ENCODE assay signal across 23 cellular contexts in the genomic region with DNA sequence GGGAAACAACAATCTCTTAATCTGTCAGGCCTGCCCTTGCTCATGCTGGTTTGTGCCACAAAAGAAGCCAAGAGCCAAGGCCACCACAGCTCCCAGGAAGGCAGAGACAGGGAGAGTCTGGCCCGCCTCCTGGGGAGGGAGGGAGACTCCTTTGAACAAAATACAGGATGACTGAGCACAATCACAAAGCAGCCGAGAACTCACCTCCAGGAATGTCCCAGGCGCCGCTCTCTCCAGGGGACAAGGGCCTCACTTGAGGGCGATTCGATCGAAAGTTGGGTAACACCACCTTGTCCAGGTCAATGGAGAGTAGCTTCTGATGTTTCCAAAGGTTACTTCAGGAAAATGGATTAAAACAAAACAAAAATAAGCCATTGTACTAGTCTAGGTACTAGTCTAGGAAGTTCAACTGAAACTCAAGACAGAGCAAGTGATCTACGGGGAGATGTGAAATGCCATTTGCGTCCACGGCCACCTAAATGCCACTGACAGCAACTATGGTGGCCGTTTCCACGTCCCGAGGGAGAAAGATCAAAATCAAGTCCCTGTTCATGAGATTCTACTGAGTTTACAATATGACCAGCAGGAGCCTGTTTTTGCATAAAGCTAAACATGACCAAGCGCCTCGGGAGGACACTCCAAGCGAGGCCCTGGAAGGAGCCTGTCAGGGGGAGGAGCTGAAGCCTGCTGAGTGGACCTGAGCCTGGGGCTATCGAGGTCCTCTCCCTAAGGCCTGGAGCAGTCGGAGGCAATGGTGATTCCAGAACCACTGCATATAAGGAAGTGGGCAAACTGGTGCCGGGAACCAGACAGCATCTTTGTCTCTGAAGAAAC. TPM values are rescaled to one million over a fixed set of nuclear protein-coding genes. Genes with fewer than 3 reads are reported as not detected.
A peak's percentile ranks its signal among the peaks of the same experiment; 100 is the strongest.
DNase-seq lines count a peak whose midpoint lies in the region; ATAC-seq and TF ChIP-seq lines count a peak whose summit lies in the region.
"Had no signal": no experiment of that assay in that cellular context is flagged by ENCODE, and none has a peak within 500 bp of the region (broad histone marks: within the 10 kb centered on the region; RNA-seq: fewer than 3 reads in every experiment).

No MANE protein-coding gene starts in this region.

- peaks cover 55% of the 10 kb centered on the region for H3K36me3 Mint-ChIP-seq in activated T-cell treated with anti-CD3 and anti-CD28 coated beads, Interleukin-2, amount 50 U/mL, for 4 hours (ENCODE audit: insufficient read depth)
- H3K36me3 Mint-ChIP-seq in endodermal cell (ENCODE audit: low read depth): peaks cover 81% of the 10 kb centered on the region
- H3K36me3 Mint-ChIP-seq in activated T-helper 2 cell treated with anti-CD3 and anti-CD28 coated beads, Interferon-gamma antibody, Interleukin-2, Interleukin-4, amounts not matched to agents 10 μg/mL and 5 μg/mL and 100 μg/mL, durations not matched to agents 14 hours and 24 hours and 36 hours (ENCODE audit: low read depth): peaks cover 74% of the 10 kb centered on the region

- ATAC-seq in activated T-cell treated with anti-CD3 and anti-CD28 coated beads, Interleukin-2, amount 50 U/mL, for 4 hours: no peak
- ATAC-seq: activated naive CD4-positive, alpha-beta T cell treated with anti-CD3 and anti-CD28 coated beads, Interleukin-2, amount 50 U/mL, for 72 hours; PC-3; stimulated activated naive CD8-positive, alpha-beta T cell treated with anti-CD3 and anti-CD28 coated beads, Interleukin-15, amount 100 ng/mL, for 72 hours had no signal

- no peak overlapping the region for H3K4me2 ChIP-seq in mesendoderm (ENCODE audit: low read length)

- no peaks in the 10 kb centered on the region for H3K9me3 Mint-ChIP-seq in activated T-cell treated with anti-CD3 and anti-CD28 coated beads, Interleukin-2, amount 50 U/mL, for 4 hours
- no peaks in the 10 kb centered on the region for H3K9me3 Mint-ChIP-seq in endodermal cell
- H3K9me3 Mint-ChIP-seq in activated T-helper 2 cell treated with anti-CD3 and anti-CD28 coated beads, Interferon-gamma antibody, Interleukin-2, Interleukin-4, amounts not matched to agents 10 μg/mL and 5 μg/mL and 100 μg/mL, durations not matched to agents 14 hours and 24 hours and 36 hours: no peaks in the 10 kb centered on the region
- H3K9me3 Mint-ChIP-seq: activated CD4-positive, alpha-beta memory T cell treated with anti-CD3 and anti-CD28 coated beads for 36 hours; activated naive CD4-positive, alpha-beta T cell treated with anti-CD3 and anti-CD28 coated beads, Interleukin-2, amount 50 U/mL, for 72 hours; stimulated activated naive CD8-positive, alpha-beta T cell treated with anti-CD3 and anti-CD28 coated beads, Interleukin-15, amount 100 ng/mL, for 72 hours had no signal

- no peaks in the 10 kb centered on the region for H3K79me1 ChIP-seq in mesendoderm (ENCODE audit: low read length)

- no peaks in the 10 kb centered on the region for H3K9me3 ChIP-seq in endodermal cell (ENCODE audit: control insufficient read depth, low read length)
- no peaks in the 10 kb centered on the region for H3K9me3 ChIP-seq in testis
- H3K9me3 ChIP-seq: uterus had no signal

- 96 to 98% methylated on average over 16 to 19 of the region's 19 CpGs for WGBS in endodermal cell (ENCODE audit: insufficient coverage in 1 of 2, insufficient read length in 1 of 2), 2 experiments
- no CpG with 5 or more reads among the region's 19 CpGs for WGBS in mesendoderm (ENCODE audit: extremely low coverage, insufficient coverage, low lambda C conversion rate)
- 86 to 92% methylated on average over 15 to 19 of the region's 19 CpGs for WGBS in testis, 2 donors

- H3K4me1 ChIP-seq in endodermal cell (ENCODE audit: control insufficient read depth, insufficient read depth, low read length): no peaks in the 10 kb centered on the region
- H3K4me1 ChIP-seq in mesendoderm (ENCODE audit: control insufficient read depth, low read depth, low read length): no peaks in the 10 kb centered on the region
- H3K4me1 ChIP-seq in testis: peaks cover 23% of the 10 kb centered on the region
- H3K4me1 ChIP-seq: uterus had no signal

- no peak overlapping the region for H3K4me3 Mint-ChIP-seq in activated T-cell treated with anti-CD3 and anti-CD28 coated beads, Interleukin-2, amount 50 U/mL, for 4 hours
- no peak overlapping the region for H3K4me3 Mint-ChIP-seq in endodermal cell
- no peak overlapping the region for H3K4me3 Mint-ChIP-seq in activated T-helper 2 cell treated with anti-CD3 and anti-CD28 coated beads, Interferon-gamma antibody, Interleukin-2, Interleukin-4, amounts not matched to agents 10 μg/mL and 5 μg/mL and 100 μg/mL, durations not matched to agents 14 hours and 24 hours and 36 hours (ENCODE audit: low read depth)
- H3K4me3 Mint-ChIP-seq: activated CD4-positive, alpha-beta memory T cell treated with anti-CD3 and anti-CD28 coated beads for 36 hours; stimulated activated naive CD8-positive, alpha-beta T cell treated with anti-CD3 and anti-CD28 coated beads, Interleukin-15, amount 100 ng/mL, for 72 hours had no signal

- no peak overlapping the region for H2BK120ac ChIP-seq in mesendoderm (ENCODE audit: low read depth, low read length)

- no peaks in the 10 kb centered on the region for H3K27me3 Mint-ChIP-seq in activated T-cell treated with anti-CD3 and anti-CD28 coated beads, Interleukin-2, amount 50 U/mL, for 4 hours (ENCODE audit: low read depth)
- H3K27me3 Mint-ChIP-seq in endodermal cell (ENCODE audit: insufficient read depth): no peaks in the 10 kb centered on the region
- no peaks in the 10 kb centered on the region for H3K27me3 Mint-ChIP-seq in activated T-helper 2 cell treated with anti-CD3 and anti-CD28 coated beads, Interferon-gamma antibody, Interleukin-2, Interleukin-4, amounts not matched to agents 10 μg/mL and 5 μg/mL and 100 μg/mL, durations not matched to agents 14 hours and 24 hours and 36 hours (ENCODE audit: low read depth)
- H3K27me3 Mint-ChIP-seq: activated CD4-positive, alpha-beta memory T cell treated with anti-CD3 and anti-CD28 coated beads for 36 hours; stimulated activated naive CD8-positive, alpha-beta T cell treated with anti-CD3 and anti-CD28 coated beads, Interleukin-15, amount 100 ng/mL, for 72 hours had no signal

- H3K79me2 ChIP-seq in mesendoderm (ENCODE audit: control insufficient read depth, insufficient read depth, low read length): no peaks in the 10 kb centered on the region

- intact Hi-C loops in testis (cut with DNase I; ENCODE audit: low total_unique reads): no loop called here
- intact Hi-C loops in activated T-helper 2 cell treated with anti-CD3 and anti-CD28 coated beads, Interferon-gamma antibody, Interleukin-2, Interleukin-4, amounts not matched to agents 10 μg/mL and 5 μg/mL and 100 μg/mL, durations not matched to agents 14 hours and 24 hours and 36 hours (cut with micrococcal nuclease): no loop called here

- TF ChIP-seq POLR2A in testis (IDR thresholded peaks at IDR 0.05): no peak

- TF ChIP-seq CTCF in endodermal cell (conservative IDR thresholded peaks at IDR 0.05): no peak
- no peak for TF ChIP-seq CTCF in testis (IDR thresholded peaks at IDR 0.05)

- H3K36me3 ChIP-seq in endodermal cell (ENCODE audit: control insufficient read depth, insufficient read depth, low read length) (peaks cover 74% of the 10 kb centered on the region), mesendoderm (ENCODE audit: control insufficient read depth, insufficient read depth, low read length) (peaks cover 2% of the 10 kb centered on the region), testis (ENCODE audit: low read depth, missing control alignments) (no peaks in the 10 kb centered on the region)
- H3K36me3 ChIP-seq: uterus had no signal

- H3K4me1 Mint-ChIP-seq in activated T-cell treated with anti-CD3 and anti-CD28 coated beads, Interleukin-2, amount 50 U/mL, for 4 hours (ENCODE audit: low read depth): no peaks in the 10 kb centered on the region
- no peaks in the 10 kb centered on the region for H3K4me1 Mint-ChIP-seq in endodermal cell
- no peaks in the 10 kb centered on the region for H3K4me1 Mint-ChIP-seq in activated T-helper 2 cell treated with anti-CD3 and anti-CD28 coated beads, Interferon-gamma antibody, Interleukin-2, Interleukin-4, amounts not matched to agents 10 μg/mL and 5 μg/mL and 100 μg/mL, durations not matched to agents 14 hours and 24 hours and 36 hours (ENCODE audit: low read depth)
- H3K4me1 Mint-ChIP-seq: stimulated activated naive CD8-positive, alpha-beta T cell treated with anti-CD3 and anti-CD28 coated beads, Interleukin-15, amount 100 ng/mL, for 72 hours had no signal

- H4K8ac ChIP-seq in mesendoderm (ENCODE audit: low read depth, low read length): no peak overlapping the region

- peak overlapping the region; percentile 16 for H3K27ac Mint-ChIP-seq in endodermal cell
- no peak overlapping the region for H3K27ac Mint-ChIP-seq in activated T-helper 2 cell treated with anti-CD3 and anti-CD28 coated beads, Interferon-gamma antibody, Interleukin-2, Interleukin-4, amounts not matched to agents 10 μg/mL and 5 μg/mL and 100 μg/mL, durations not matched to agents 14 hours and 24 hours and 36 hours
- H3K27ac Mint-ChIP-seq: activated CD4-positive, alpha-beta memory T cell treated with anti-CD3 and anti-CD28 coated beads for 36 hours had no signal

- H3K23ac ChIP-seq in mesendoderm (ENCODE audit: low read length): no peak overlapping the region

- H3K27ac ChIP-seq in endodermal cell (ENCODE audit: low read depth, low read length): no peak overlapping the region
- no peak overlapping the region for H3K27ac ChIP-seq in mesendoderm (ENCODE audit: low read depth, low read length)
- peak overlapping the region; percentile 21 to 72 for H3K27ac ChIP-seq in testis
- H3K27ac ChIP-seq: uterus, WERI-Rb-1 had no signal

- H2BK5ac ChIP-seq in mesendoderm (ENCODE audit: low read length): no peak overlapping the region

- H3K27me3 ChIP-seq in endodermal cell (ENCODE audit: control insufficient read depth, insufficient read depth, low read length, poor library complexity, severe bottlenecking): no peaks in the 10 kb centered on the region
- no peaks in the 10 kb centered on the region for H3K27me3 ChIP-seq in mesendoderm (ENCODE audit: insufficient read depth, low read length, poor library complexity)
- H3K27me3 ChIP-seq in testis: no peaks in the 10 kb centered on the region
- H3K27me3 ChIP-seq: uterus had no signal

- H3K4me3 ChIP-seq in endodermal cell (ENCODE audit: low read length): no peak overlapping the region
- H3K4me3 ChIP-seq in mesendoderm (ENCODE audit: low read length): no peak overlapping the region
- no peak overlapping the region for H3K4me3 ChIP-seq in testis
- H3K4me3 ChIP-seq: uterus had no signal

- H3K4ac ChIP-seq in mesendoderm (ENCODE audit: low read depth, low read length): no peak overlapping the region

- H3K56ac ChIP-seq in mesendoderm (ENCODE audit: low read length): no peak overlapping the region

- H2BK15ac ChIP-seq in mesendoderm (replicated peaks; ENCODE audit: low read depth): no peak overlapping the region

- H3K9ac ChIP-seq in endodermal cell (ENCODE audit: extremely low read depth, low read length, poor library complexity, severe bottlenecking): no peak overlapping the region
- H3K9ac ChIP-seq in mesendoderm (ENCODE audit: low read length): no peak overlapping the region

- H2AK5ac ChIP-seq in mesendoderm (ENCODE audit: low read length): no peak overlapping the region

- no peak overlapping the region for H4K5ac ChIP-seq in mesendoderm (ENCODE audit: low read length)

- peak; percentile 10 for DNase-seq in activated T-cell treated with anti-CD3 and anti-CD28 coated beads, Interleukin-2, amount 50 U/mL, for 1 hour
- no peak for DNase-seq in activated T-cell treated with anti-CD3 and anti-CD28 coated beads, Interleukin-2, amount 50 U/mL, for 4 hours
- DNase-seq in endodermal cell (no peak), mesendoderm (peak; percentile 38), testis (peak; percentile 74), occipital lobe (lab: John Stamatoyannopoulos, UW) (no peak)
- no peak for DNase-seq in activated naive CD4-positive, alpha-beta T cell (lab: John Stamatoyannopoulos, UW)
- no peak for DNase-seq in activated T-helper 2 cell treated with anti-CD3 and anti-CD28 coated beads, Interferon-gamma antibody, Interleukin-2, Interleukin-4, amounts not matched to agents 10 μg/mL and 5 μg/mL and 100 μg/mL, durations not matched to agents 14 hours and 24 hours and 36 hours (ENCODE audit: low spot score)
- DNase-seq: 8988T; activated CD4-positive, alpha-beta memory T cell treated with anti-CD3 and anti-CD28 coated beads for 36 hours; activated T-cell treated with anti-CD3 and anti-CD28 coated beads for 4 hours; NCI-H1436; NCI-H748 treated with DMSO at 0.1 percent for 48 hours; PC-3; stimulated activated naive CD8-positive, alpha-beta T cell treated with anti-CD3 and anti-CD28 coated beads, Interleukin-15, amount 100 ng/mL, for 72 hours; WERI-Rb-1 had no signal

- no peak overlapping the region for H3K18ac ChIP-seq in mesendoderm (ENCODE audit: low read length)

RNA-seq across cellular contexts. Expression of a gene that starts 13.4 kb away (rescaled TPM):
- total RNA-seq in activated T-cell treated with anti-CD3 and anti-CD28 coated beads, Interleukin-2, amount 50 U/mL, for 4 hours: not detected
- total RNA-seq in endodermal cell (not detected), testis (under 1 TPM; 0.39 to 0.43 TPM), occipital lobe (not detected)
- 0.46 TPM for polyA plus RNA-seq in endodermal cell (2013, experiment 1 of 2)
- polyA plus RNA-seq in endodermal cell (2013, experiment 2 of 2): not detected
- polyA plus RNA-seq in mesendoderm (2013, experiment 1 of 2): not detected
- 0.11 TPM for polyA plus RNA-seq in mesendoderm (2013, experiment 2 of 2)
- 0.33 TPM for polyA plus RNA-seq in testis (ENCODE audit: insufficient read depth, low read depth, low replicate concordance)
- 0.28 TPM in 1 of 2 replicates, not detected in the other for total RNA-seq in activated T-helper 2 cell treated with anti-CD3 and anti-CD28 coated beads, Interferon-gamma antibody, Interleukin-2, Interleukin-4, amounts not matched to agents 10 μg/mL and 5 μg/mL and 100 μg/mL, durations not matched to agents 14 hours and 24 hours and 36 hours
- total RNA-seq: activated CD4-positive, alpha-beta memory T cell treated with anti-CD3 and anti-CD28 coated beads for 36 hours; activated naive CD4-positive, alpha-beta T cell treated with anti-CD3 and anti-CD28 coated beads, Interleukin-2, amount 50 U/mL, for 72 hours; bronchial epithelial cell; frontal cortex; PC-3; skeletal muscle tissue; T-helper 2 cell treated with Interferon-gamma antibody and Interleukin-4, amounts not matched to agents 100 ng/mL and 5 ng/mL, for 36 hours had no signal
- polyA plus RNA-seq: BJ had no signal

Comparison
In these comparisons a context has a peak if more than half of its experiments do, and no peak if none do; other contexts are left out.
1. DNase-seq: peak in activated T-cell treated with anti-CD3 and anti-CD28 coated beads, Interleukin-2, amount 50 U/mL, for 1 hour (single experiment), mesendoderm (single experiment) and testis (single experiment); none in activated T-cell treated with anti-CD3 and anti-CD28 coated beads, Interleukin-2, amount 50 U/mL, for 4 hours (single experiment), endodermal cell (single experiment), activated naive CD4-positive, alpha-beta T cell (0 of 4), occipital lobe (single experiment) and activated T-helper 2 cell treated with anti-CD3 and anti-CD28 coated beads, Interferon-gamma antibody, Interleukin-2, Interleukin-4, amounts not matched to agents 10 μg/mL and 5 μg/mL and 100 μg/mL, durations not matched to agents 14 hours and 24 hours and 36 hours (single experiment).
2. H3K27ac ChIP-seq: peak in testis (2 of 2); none in endodermal cell (single experiment) and mesendoderm (single experiment).